Comparison of ENCODE assay signal across 8 cellular contexts in genomic region chr15:41774062-41774872, GRCh38. TPM values are rescaled to one million over a fixed set of nuclear protein-coding genes. Genes with fewer than 3 reads are reported as not detected.
DNase-seq lines count a peak whose midpoint lies in the region; TF ChIP-seq lines count a peak whose summit lies in the region.

A gene with protein sequence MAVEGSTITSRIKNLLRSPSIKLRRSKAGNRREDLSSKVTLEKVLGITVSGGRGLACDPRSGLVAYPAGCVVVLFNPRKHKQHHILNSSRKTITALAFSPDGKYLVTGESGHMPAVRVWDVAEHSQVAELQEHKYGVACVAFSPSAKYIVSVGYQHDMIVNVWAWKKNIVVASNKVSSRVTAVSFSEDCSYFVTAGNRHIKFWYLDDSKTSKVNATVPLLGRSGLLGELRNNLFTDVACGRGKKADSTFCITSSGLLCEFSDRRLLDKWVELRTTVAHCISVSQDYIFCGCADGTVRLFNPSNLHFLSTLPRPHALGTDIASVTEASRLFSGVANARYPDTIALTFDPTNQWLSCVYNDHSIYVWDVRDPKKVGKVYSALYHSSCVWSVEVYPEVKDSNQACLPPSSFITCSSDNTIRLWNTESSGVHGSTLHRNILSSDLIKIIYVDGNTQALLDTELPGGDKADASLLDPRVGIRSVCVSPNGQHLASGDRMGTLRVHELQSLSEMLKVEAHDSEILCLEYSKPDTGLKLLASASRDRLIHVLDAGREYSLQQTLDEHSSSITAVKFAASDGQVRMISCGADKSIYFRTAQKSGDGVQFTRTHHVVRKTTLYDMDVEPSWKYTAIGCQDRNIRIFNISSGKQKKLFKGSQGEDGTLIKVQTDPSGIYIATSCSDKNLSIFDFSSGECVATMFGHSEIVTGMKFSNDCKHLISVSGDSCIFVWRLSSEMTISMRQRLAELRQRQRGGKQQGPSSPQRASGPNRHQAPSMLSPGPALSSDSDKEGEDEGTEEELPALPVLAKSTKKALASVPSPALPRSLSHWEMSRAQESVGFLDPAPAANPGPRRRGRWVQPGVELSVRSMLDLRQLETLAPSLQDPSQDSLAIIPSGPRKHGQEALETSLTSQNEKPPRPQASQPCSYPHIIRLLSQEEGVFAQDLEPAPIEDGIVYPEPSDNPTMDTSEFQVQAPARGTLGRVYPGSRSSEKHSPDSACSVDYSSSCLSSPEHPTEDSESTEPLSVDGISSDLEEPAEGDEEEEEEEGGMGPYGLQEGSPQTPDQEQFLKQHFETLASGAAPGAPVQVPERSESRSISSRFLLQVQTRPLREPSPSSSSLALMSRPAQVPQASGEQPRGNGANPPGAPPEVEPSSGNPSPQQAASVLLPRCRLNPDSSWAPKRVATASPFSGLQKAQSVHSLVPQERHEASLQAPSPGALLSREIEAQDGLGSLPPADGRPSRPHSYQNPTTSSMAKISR (N-terminal part only) (plus strand): TSS chr15:41774484. CDS start chr15:41775276, 792 bp downstream.

- H3K9me3 ChIP-seq in Loucy (ENCODE audit: insufficient read depth, low read depth, low read length), result no peaks in the 10 kb centered on the region

- H4K20me1 ChIP-seq in Loucy (ENCODE audit: insufficient read depth, low read length, poor library complexity, severe bottlenecking), result no peaks in the 10 kb centered on the region

- H3K36me3 ChIP-seq in H7 (replicated peaks; ENCODE audit: control insufficient read depth, insufficient read depth, low read length) (no peaks in the 10 kb centered on the region), Loucy (ENCODE audit: insufficient read depth, low read length) (peaks cover 3% of the 10 kb centered on the region; the same call in 1 of the 2 replicates)

- H3K36me3 Mint-ChIP-seq in nephron (ENCODE audit: low read depth), result peaks cover 15% of the 10 kb centered on the region
- H3K36me3 Mint-ChIP-seq in stimulated activated naive CD8-positive, alpha-beta T cell treated with anti-CD3 and anti-CD28 coated beads, Interleukin-15, Interleukin-2, amounts not matched to agents 100 ng/mL and 50 ng/mL, for 24 hours (ENCODE audit: low read depth), result peaks cover 6% of the 10 kb centered on the region

- peak within 1 kb of the TSS; percentile 91 for H3K4me2 ChIP-seq in Loucy (ENCODE audit: low read depth, low read length, poor library complexity, severe bottlenecking)

- H3K4me1 ChIP-seq in Loucy (ENCODE audit: insufficient read depth, low read length, poor library complexity, severe bottlenecking), result peaks cover 54% of the 10 kb centered on the region

- no peaks in the 10 kb centered on the region for H3K9me2 ChIP-seq in Loucy (replicated peaks; ENCODE audit: low read depth, low read length)

- H3K9me3 Mint-ChIP-seq in nephron, result no peaks in the 10 kb centered on the region
- no peaks in the 10 kb centered on the region for H3K9me3 Mint-ChIP-seq in stimulated activated naive CD8-positive, alpha-beta T cell treated with anti-CD3 and anti-CD28 coated beads, Interleukin-15, Interleukin-2, amounts not matched to agents 100 ng/mL and 50 ng/mL, for 24 hours

- TF ChIP-seq CTCF in Loucy (conservative IDR thresholded peaks at IDR 0.05; ENCODE audit: low read length) (peak; percentile 91), fibroblast of the aortic adventitia (IDR thresholded peaks at IDR 0.05; ENCODE audit: insufficient read depth, low read length) (peak; percentile 67), nephron (IDR thresholded peaks at IDR 0.05; ENCODE audit: unreplicated experiment in 3 of 3) (peak; percentile 50 to 81 (median 52))

- peak within 1 kb of the TSS; percentile 95 to 96 (median 96) for H3K4me3 Mint-ChIP-seq in nephron
- H3K4me3 Mint-ChIP-seq in stimulated activated naive CD8-positive, alpha-beta T cell treated with anti-CD3 and anti-CD28 coated beads, Interleukin-15, Interleukin-2, amounts not matched to agents 100 ng/mL and 50 ng/mL, for 24 hours, result peak within 1 kb of the TSS; percentile 90

- H3K27me3 ChIP-seq in H7 (ENCODE audit: control insufficient read depth, insufficient read depth, low read length) (no peaks in the 10 kb centered on the region), Loucy (ENCODE audit: insufficient read depth, low read length, poor library complexity, severe bottlenecking) (no peaks in the 10 kb centered on the region)

- H2AFZ ChIP-seq in Loucy (ENCODE audit: low read length), result peak within 1 kb of the TSS; percentile 88

- H3F3A ChIP-seq in Loucy (ENCODE audit: low read depth), result no peaks in the 10 kb centered on the region; the same call in 1 of the 2 replicates

- peaks cover 43% of the 10 kb centered on the region; the same call in 1 of the 2 replicates for H3K79me2 ChIP-seq in Loucy (ENCODE audit: insufficient read depth, low read length)

- peak within 1 kb of the TSS; percentile 82 to 94 (median 87) for H3K27ac Mint-ChIP-seq in nephron
- peak within 1 kb of the TSS; percentile 87 for H3K27ac Mint-ChIP-seq in stimulated activated naive CD8-positive, alpha-beta T cell treated with anti-CD3 and anti-CD28 coated beads, Interleukin-15, Interleukin-2, amounts not matched to agents 100 ng/mL and 50 ng/mL, for 24 hours

- peak; percentile 98 for DNase-seq in G401 (ENCODE audit: low spot score)
- DNase-seq in H7, result peak; percentile 96
- DNase-seq in activated T-helper 9 cell treated with anti-CD3 and anti-CD28 coated beads, Interleukin-2, amount 50 U/mL, for 16 hours (ENCODE audit: low read depth), result peak; percentile 95
- peak; percentile 97 for DNase-seq in fibroblast of the aortic adventitia (ENCODE audit: low read depth)

- peak within 1 kb of the TSS; percentile 74 for H3K4me3 ChIP-seq in H7 (ENCODE audit: insufficient read depth, low read depth, low read length)
- peak within 1 kb of the TSS; percentile 95 for H3K4me3 ChIP-seq in Loucy (ENCODE audit: low read length, poor library complexity, severe bottlenecking)
- peak within 1 kb of the TSS; percentile 76 for H3K4me3 ChIP-seq in fibroblast of the aortic adventitia (ENCODE audit: low read depth, low read length)

- peak; percentile 74 for TF ChIP-seq POLR2A in Raji (IDR thresholded peaks at IDR 0.05; ENCODE audit: insufficient read depth, low read depth, low read length)

- no peaks in the 10 kb centered on the region for H3K27me3 Mint-ChIP-seq in nephron (ENCODE audit: low read depth)
- H3K27me3 Mint-ChIP-seq in stimulated activated naive CD8-positive, alpha-beta T cell treated with anti-CD3 and anti-CD28 coated beads, Interleukin-15, Interleukin-2, amounts not matched to agents 100 ng/mL and 50 ng/mL, for 24 hours, result no peaks in the 10 kb centered on the region

- in situ Hi-C loops in G401 (cut with HindIII; ENCODE audit: low sequenced_read_pairs), result no loop called here

- H3K9ac ChIP-seq in Loucy (ENCODE audit: low read depth, low read length, poor library complexity, severe bottlenecking), result peak within 1 kb of the TSS; percentile 86

- peaks cover 56% of the 10 kb centered on the region for H3K4me1 Mint-ChIP-seq in nephron
- H3K4me1 Mint-ChIP-seq in stimulated activated naive CD8-positive, alpha-beta T cell treated with anti-CD3 and anti-CD28 coated beads, Interleukin-15, Interleukin-2, amounts not matched to agents 100 ng/mL and 50 ng/mL, for 24 hours (ENCODE audit: low read depth), result peaks cover 58% of the 10 kb centered on the region

RNA-seq across cellular contexts. Expression of the gene that starts here (rescaled TPM):
- total RNA-seq in G401 (2014; rRNA removed; shearing (Covaris generic)), result 5.8 and 13.2 TPM in 2 replicates
- total RNA-seq in H7 (2014; rRNA removed; shearing (Covaris generic)), result 5.9 and 8.2 TPM in 2 replicates
- 12.7 and 20.8 TPM in 2 replicates for total RNA-seq in fibroblast of the aortic adventitia (ENCODE audit: low replicate concordance)

Comparison
In these comparisons a context has a peak if more than half of its experiments do, and no peak if none do; other contexts are left out.
1. Peak in every context shown above with its lines: DNase-seq and H3K4me3 ChIP-seq.